ENCODE assay signal across 1 cellular context in the genomic region with DNA sequence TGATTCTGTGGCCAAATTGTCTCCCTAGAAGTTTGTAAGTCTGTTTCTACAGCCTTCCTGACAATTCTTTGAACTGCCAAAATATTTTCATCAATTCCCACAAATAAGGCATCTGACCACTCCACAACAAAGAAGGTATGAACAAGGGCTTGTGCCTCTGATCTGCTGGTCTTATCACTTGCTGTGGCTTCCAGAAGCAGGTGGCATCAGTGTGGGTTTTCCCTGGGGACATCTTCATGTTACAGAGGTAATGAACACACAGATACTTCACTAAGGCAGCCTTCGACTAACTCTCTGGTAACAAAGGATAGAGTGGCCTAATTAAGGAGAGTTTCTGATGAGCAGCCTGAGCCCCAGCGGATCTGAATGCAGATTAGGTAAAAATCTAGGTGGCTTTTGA.
TF ChIP-seq lines count a peak whose summit lies in the region.

No MANE protein-coding gene starts in this region.

TF ChIP-seq in GM23338, 12 proteins besides CTCF, POLR2A, EP300 and RAD21:
- TF ChIP-seq CREB1 (CRISPR knock-in tag; IDR thresholded peaks at IDR 0.05; ENCODE audit: low read depth): no peak
- no peak for TF ChIP-seq STAT1 (IDR thresholded peaks at IDR 0.05; ENCODE audit: unreplicated experiment)
TF ChIP-seq in GM23338: peak in this region for 0.
